15 cellular contexts compared by ENCODE assay signal in genomic region chr17:1949754-1950153, GRCh38.
DNase-seq lines count a peak whose midpoint lies in the region; ATAC-seq and TF ChIP-seq lines count a peak whose summit lies in the region.
"Had no signal": no experiment of that assay in that cellular context is flagged by ENCODE, and none has a peak within 500 bp of the region (broad histone marks: within the 10 kb centered on the region; RNA-seq: fewer than 3 reads in every experiment).

No MANE protein-coding gene starts in this region.

- TF ChIP-seq CTCF in endodermal cell (conservative IDR thresholded peaks at IDR 0.05) (no peak), progenitor cell of endocrine pancreas (IDR thresholded peaks at IDR 0.05; ENCODE audit: unreplicated experiment) (no peak), CD14-positive monocyte (IDR thresholded peaks at IDR 0.05) (no peak)

- intact Hi-C loops in CD14-positive monocyte (cut with micrococcal nuclease), result no loop called here

- peak overlapping the region; percentile 55 for H3K4me2 ChIP-seq in BLaER1

- H3K9ac ChIP-seq in BLaER1, result no peak overlapping the region
- H3K9ac ChIP-seq in endodermal cell (ENCODE audit: extremely low read depth, low read length, poor library complexity, severe bottlenecking), result no peak overlapping the region
- H3K9ac ChIP-seq: GM23248 had no signal

- H3K27me3 Mint-ChIP-seq in endodermal cell (ENCODE audit: insufficient read depth) (peaks cover 33% of the 10 kb centered on the region), progenitor cell of endocrine pancreas (no peaks in the 10 kb centered on the region), CD14-positive monocyte (ENCODE audit: low read depth in 3 of 3) (peaks cover 0 to 8% (median 0%) of the 10 kb centered on the region in 3 donors)
- H3K27me3 Mint-ChIP-seq: CD4-positive, alpha-beta T cell had no signal

- peaks cover 9% of the 10 kb centered on the region; the same call in 1 of the 2 replicates for H4K20me1 ChIP-seq in BLaER1

- H3K9me3 ChIP-seq in BLaER1, result no peaks in the 10 kb centered on the region
- H3K9me3 ChIP-seq in endodermal cell (ENCODE audit: control insufficient read depth, low read length), result no peaks in the 10 kb centered on the region

- H3K27me3 ChIP-seq in BLaER1 (no peaks in the 10 kb centered on the region), endodermal cell (ENCODE audit: control insufficient read depth, insufficient read depth, low read length, poor library complexity, severe bottlenecking) (no peaks in the 10 kb centered on the region)

- H3K4me1 Mint-ChIP-seq in endodermal cell, result peaks cover 27% of the 10 kb centered on the region
- peaks cover 23% of the 10 kb centered on the region for H3K4me1 Mint-ChIP-seq in progenitor cell of endocrine pancreas (ENCODE audit: low read depth)
- no peaks in the 10 kb centered on the region for H3K4me1 Mint-ChIP-seq in CD14-positive monocyte
- H3K4me1 Mint-ChIP-seq: CD8-positive, alpha-beta memory T cell had no signal

- no peak overlapping the region for H3K27ac ChIP-seq in BLaER1
- H3K27ac ChIP-seq in endodermal cell (ENCODE audit: low read depth, low read length), result no peak overlapping the region
- H3K27ac ChIP-seq: C4-2B, GM23248 had no signal

- H3K36me3 ChIP-seq in BLaER1, result no peaks in the 10 kb centered on the region
- peaks cover 7% of the 10 kb centered on the region for H3K36me3 ChIP-seq in endodermal cell (ENCODE audit: control insufficient read depth, insufficient read depth, low read length)

- ATAC-seq in GM18861 (IDR thresholded peaks at IDR 0.05; ENCODE audit: unreplicated experiment), result no peak

- H3K36me3 Mint-ChIP-seq in endodermal cell (ENCODE audit: low read depth) (peaks cover 16% of the 10 kb centered on the region), progenitor cell of endocrine pancreas (ENCODE audit: insufficient read depth) (no peaks in the 10 kb centered on the region), CD14-positive monocyte (no peaks in the 10 kb centered on the region)
- H3K36me3 Mint-ChIP-seq: CD8-positive, alpha-beta memory T cell had no signal

- WGBS in endodermal cell (ENCODE audit: insufficient coverage in 1 of 2, insufficient read length in 1 of 2), 2 experiments, result 73 to 75% methylated on average over 4 to 5 of the region's 5 CpGs

- peaks cover 40% of the 10 kb centered on the region for H3K4me1 ChIP-seq in BLaER1
- peaks cover 10% of the 10 kb centered on the region for H3K4me1 ChIP-seq in endodermal cell (ENCODE audit: control insufficient read depth, insufficient read depth, low read length)

- no peak overlapping the region for H3K4me3 ChIP-seq in BLaER1
- no peak overlapping the region for H3K4me3 ChIP-seq in endodermal cell (ENCODE audit: low read length)
- H3K4me3 ChIP-seq: GM23248 had no signal

- DNase-seq in ELF-1 (ENCODE audit: low read depth, low spot score) (peak; percentile 58), endodermal cell (peak; percentile 37), progenitor cell of endocrine pancreas (ENCODE audit: low spot score, unreplicated experiment) (no peak), CD14-positive monocyte (ENCODE audit: low spot score) (no peak)
- DNase-seq: CD4-positive, alpha-beta T cell; CD8-positive, alpha-beta memory T cell; DMS 273 treated with DMSO at 0.1 percent for 48 hours; DMS79; EL; GF-D8; GM23248; HCEC 1CT had no signal

- H3K4me3 Mint-ChIP-seq in endodermal cell, result no peak overlapping the region
- H3K4me3 Mint-ChIP-seq in progenitor cell of endocrine pancreas (ENCODE audit: low read depth), result no peak overlapping the region
- H3K4me3 Mint-ChIP-seq in CD14-positive monocyte, result no peak overlapping the region
- H3K4me3 Mint-ChIP-seq: CD4-positive, alpha-beta T cell; CD8-positive, alpha-beta memory T cell had no signal

- peaks cover 2% of the 10 kb centered on the region for H3K9me3 Mint-ChIP-seq in endodermal cell
- no peaks in the 10 kb centered on the region for H3K9me3 Mint-ChIP-seq in progenitor cell of endocrine pancreas (ENCODE audit: low read depth)
- peaks cover 0 to 3% (median 0%) of the 10 kb centered on the region in 7 donors for H3K9me3 Mint-ChIP-seq in CD14-positive monocyte
- H3K9me3 Mint-ChIP-seq: CD4-positive, alpha-beta T cell; CD8-positive, alpha-beta memory T cell had no signal

- H3K27ac Mint-ChIP-seq in endodermal cell (no peak overlapping the region), progenitor cell of endocrine pancreas (peak overlapping the region; percentile 67), CD14-positive monocyte (no peak overlapping the region)
- H3K27ac Mint-ChIP-seq: CD4-positive, alpha-beta T cell had no signal

Comparison
In these comparisons a context has a peak if more than half of its experiments do, and no peak if none do; other contexts are left out.
1. DNase-seq: peak in ELF-1 (single experiment) and endodermal cell (single experiment); none in progenitor cell of endocrine pancreas (single experiment) and CD14-positive monocyte (single experiment).